Comparison of ENCODE assay signal across 9 cellular contexts in genomic region chr17:17940451-17940911, GRCh38. TPM values are rescaled to one million over a fixed set of nuclear protein-coding genes. Genes with fewer than 3 reads are reported as not detected.
DNase-seq lines count a peak whose midpoint lies in the region; ATAC-seq and TF ChIP-seq lines count a peak whose summit lies in the region.
"Had no signal": no experiment of that assay in that cellular context is flagged by ENCODE, and none has a peak within 500 bp of the region (broad histone marks: within the 10 kb centered on the region; RNA-seq: fewer than 3 reads in every experiment).

No MANE protein-coding gene starts in this region.

- no peaks in the 10 kb centered on the region for H3K36me3 Mint-ChIP-seq in nephron (ENCODE audit: low read depth)
- H3K36me3 Mint-ChIP-seq in activated naive CD4-positive, alpha-beta T cell treated with anti-CD3 and anti-CD28 coated beads, Interleukin-2, amount 50 U/mL, for 72 hours = no peaks in the 10 kb centered on the region

- in situ Hi-C loops in GM13977 (cut with MboI; ENCODE audit: low pct_unique_long_range_greater_than_20kb, low sequenced_read_pairs, unreplicated experiment) = no loop called here

- H3K4me3 ChIP-seq in cardiac fibroblast (replicated peaks in 1 of 2; ENCODE audit: low read depth in 2 of 2, low read length in 2 of 2) = no peak overlapping the region

- TF ChIP-seq CTCF in C4-2B (conservative IDR thresholded peaks at IDR 0.05) (no peak), cardiac fibroblast (IDR thresholded peaks at IDR 0.05; ENCODE audit: low read depth, low read length) (no peak), nephron (IDR thresholded peaks at IDR 0.05; ENCODE audit: unreplicated experiment in 3 of 3) (no peak), GM13977 (IDR thresholded peaks at IDR 0.05; ENCODE audit: extremely low read depth, insufficient read depth, missing control alignments) (no peak)

- peak overlapping the region; percentile 17; the same call in 1 of the 2 replicates for H3K27ac ChIP-seq in C4-2B

- no peaks in the 10 kb centered on the region for H3K9me3 Mint-ChIP-seq in nephron
- no peaks in the 10 kb centered on the region for H3K9me3 Mint-ChIP-seq in activated naive CD4-positive, alpha-beta T cell treated with anti-CD3 and anti-CD28 coated beads, Interleukin-2, amount 50 U/mL, for 72 hours

- DNase-seq in M059J (ENCODE audit: low read depth) (peak; percentile 90), cardiac fibroblast (ENCODE audit: low read depth in 2 of 2) (peak; percentile 45 to 48), GM13977 (ENCODE audit: low spot score) (no peak), SW480 (ENCODE audit: low spot score) (no peak)
- DNase-seq in activated naive CD4-positive, alpha-beta T cell (lab: John Stamatoyannopoulos, UW) = no peak
- DNase-seq in activated naive CD4-positive, alpha-beta T cell treated with anti-CD3 and anti-CD28 coated beads, Interleukin-2, amount 50 U/mL, for 72 hours (ENCODE audit: low spot score in 2 of 2) = no peak
- DNase-seq: activated gamma-delta T cell had no signal

- H3K27me3 Mint-ChIP-seq in nephron (ENCODE audit: low read depth) = peaks cover 4% of the 10 kb centered on the region

- peaks cover 92% of the 10 kb centered on the region for H3K4me1 Mint-ChIP-seq in nephron

- H3K4me3 Mint-ChIP-seq in nephron = peak overlapping the region in 2 of 3 experiments; percentile 24 to 38

- ATAC-seq in activated naive CD4-positive, alpha-beta T cell treated with anti-CD3 and anti-CD28 coated beads, Interleukin-2, amount 50 U/mL, for 72 hours = no peak

- H3K27ac Mint-ChIP-seq in nephron = peak overlapping the region; percentile 78 to 94 (median 84)
- no peak overlapping the region for H3K27ac Mint-ChIP-seq in activated naive CD4-positive, alpha-beta T cell treated with anti-CD3 and anti-CD28 coated beads, Interleukin-2, amount 50 U/mL, for 72 hours

RNA-seq across cellular contexts. Expression of gene TOM1L2, which starts 31.7 kb away (rescaled TPM):
- total RNA-seq in M059J (2014; rRNA removed; shearing (Covaris generic)) = 27.7 and 38.3 TPM in 2 replicates
- total RNA-seq in activated naive CD4-positive, alpha-beta T cell treated with anti-CD3 and anti-CD28 coated beads, Interleukin-2, amount 50 U/mL, for 72 hours = 10 to 100 TPM; 16.3 to 19.8 TPM

RNA-seq across cellular contexts. Expression of gene DRC3, which starts 32.2 kb away (rescaled TPM):
- 0.12 and 0.69 TPM in 2 replicates for total RNA-seq in M059J (2014; rRNA removed; shearing (Covaris generic))
- under 1 TPM; 0.05 to 0.12 TPM for total RNA-seq in activated naive CD4-positive, alpha-beta T cell treated with anti-CD3 and anti-CD28 coated beads, Interleukin-2, amount 50 U/mL, for 72 hours

Comparison
In these comparisons a context has a peak if more than half of its experiments do, and no peak if none do; other contexts are left out.
1. DNase-seq: peak in M059J (single experiment) and cardiac fibroblast (2 of 2); none in GM13977 (single experiment), activated naive CD4-positive, alpha-beta T cell (0 of 4), SW480 (single experiment) and activated naive CD4-positive, alpha-beta T cell treated with anti-CD3 and anti-CD28 coated beads, Interleukin-2, amount 50 U/mL, for 72 hours (0 of 2).
2. H3K27ac Mint-ChIP-seq: peak in nephron (3 of 3); none in activated naive CD4-positive, alpha-beta T cell treated with anti-CD3 and anti-CD28 coated beads, Interleukin-2, amount 50 U/mL, for 72 hours (0 of 2).